ENCODE assay signal across 20 cellular contexts in genomic region chr14:105836160-105836559, GRCh38.
"Had no signal": no experiment of that assay in that cellular context is flagged by ENCODE, and none has a peak within 500 bp of the region (broad histone marks: within the 10 kb centered on the region; RNA-seq: fewer than 3 reads in every experiment).

No MANE protein-coding gene starts in this region.

- H3K4me3 Mint-ChIP-seq: activated naive CD8-positive, alpha-beta T cell treated with anti-CD3 and anti-CD28 coated beads for 36 hours; activated T-helper 17 cell treated with anti-CD3 and anti-CD28 coated beads, Interleukin-2, amount 50 U/mL, for 72 hours; memory B cell; nephron; stimulated activated memory B cell treated with anti-CD40 and anti-IgM and Interleukin-4, amounts not matched to agents 10 μg/mL and 1 μg/mL and 100 μg/mL, for 72 hours had no signal

- H3K9me3 ChIP-seq: gastrocnemius medialis, testis, upper lobe of left lung had no signal

- H3K79me2 ChIP-seq: parathyroid adenoma had no signal

- H3K9me3 Mint-ChIP-seq: activated naive CD8-positive, alpha-beta T cell treated with anti-CD3 and anti-CD28 coated beads for 36 hours; activated T-helper 17 cell treated with anti-CD3 and anti-CD28 coated beads, Interleukin-2, amount 50 U/mL, for 72 hours; memory B cell; stimulated activated memory B cell treated with anti-CD40 and anti-IgM and Interleukin-4, amounts not matched to agents 10 μg/mL and 1 μg/mL and 100 μg/mL, for 72 hours had no signal

- H3K4me1 ChIP-seq: breast epithelium, esophagus muscularis mucosa, gastrocnemius medialis, parathyroid adenoma, testis, upper lobe of left lung had no signal

- H2AFZ ChIP-seq: parathyroid adenoma had no signal

- H3K27me3 ChIP-seq: gastrocnemius medialis, testis, upper lobe of left lung had no signal

- ATAC-seq: activated T-helper 17 cell treated with anti-CD3 and anti-CD28 coated beads, Interleukin-2, amount 50 U/mL, for 72 hours; gastrocnemius medialis; sciatic nerve; stimulated activated memory B cell treated with anti-CD40 and anti-IgM and Interleukin-4, amounts not matched to agents 10 μg/mL and 1 μg/mL and 100 μg/mL, for 72 hours had no signal

- H3K27ac ChIP-seq: breast epithelium, coronary artery, esophagus muscularis mucosa, gastrocnemius medialis, parathyroid adenoma, testis, upper lobe of left lung had no signal

- H3K9ac ChIP-seq: parathyroid adenoma had no signal

- DNase-seq: activated naive CD8-positive, alpha-beta T cell treated with anti-CD3 and anti-CD28 coated beads for 36 hours; activated T-cell treated with anti-CD3 and anti-CD28 coated beads, Interleukin-2, amount 50 U/mL, for 1 hour; amniotic stem cell; cerebellar nuclear complex; gastrocnemius medialis; hippocampal formation; nucleus accumbens; small intestine; T-helper 9 cell; testis had no signal

- H3K27ac Mint-ChIP-seq: activated naive CD8-positive, alpha-beta T cell treated with anti-CD3 and anti-CD28 coated beads for 36 hours; activated T-helper 17 cell treated with anti-CD3 and anti-CD28 coated beads, Interleukin-2, amount 50 U/mL, for 72 hours; memory B cell; nephron; stimulated activated memory B cell treated with anti-CD40 and anti-IgM and Interleukin-4, amounts not matched to agents 10 μg/mL and 1 μg/mL and 100 μg/mL, for 72 hours had no signal

- H3K4me1 Mint-ChIP-seq: activated naive CD8-positive, alpha-beta T cell treated with anti-CD3 and anti-CD28 coated beads for 36 hours; activated T-helper 17 cell treated with anti-CD3 and anti-CD28 coated beads, Interleukin-2, amount 50 U/mL, for 72 hours; memory B cell; nephron; stimulated activated memory B cell treated with anti-CD40 and anti-IgM and Interleukin-4, amounts not matched to agents 10 μg/mL and 1 μg/mL and 100 μg/mL, for 72 hours had no signal

- H3K36me3 Mint-ChIP-seq: activated naive CD8-positive, alpha-beta T cell treated with anti-CD3 and anti-CD28 coated beads for 36 hours had no signal

- H3K27me3 Mint-ChIP-seq: memory B cell; stimulated activated memory B cell treated with anti-CD40 and anti-IgM and Interleukin-4, amounts not matched to agents 10 μg/mL and 1 μg/mL and 100 μg/mL, for 72 hours had no signal
